Comparison of ENCODE assay signal across 21 cellular contexts in genomic region chr10:60981012-60981411, GRCh38.
"Had no signal": no experiment of that assay in that cellular context is flagged by ENCODE, and none has a peak within 500 bp of the region (broad histone marks: within the 10 kb centered on the region; RNA-seq: fewer than 3 reads in every experiment).

No MANE protein-coding gene starts in this region.

- H3K4me3 ChIP-seq: esophagus muscularis mucosa, hepatocyte, left ventricle myocardium inferior, lower lobe of right lung, psoas muscle, skin epidermis, stomach, thoracic aorta, transverse colon had no signal

- H3K4me3 Mint-ChIP-seq: dendritic cell treated with granulocyte-macrophage colony-stimulating factor and Interleukin-4, amounts not matched to agents 40 ng/mL and 50 ng/mL, for 4 days; effector memory CD8-positive, alpha-beta T cell; memory B cell; mesothelial cell of epicardium; natural killer cell treated with Interleukin-12 subunit alpha and Interleukin-12 subunit beta and Interleukin-15 and Interleukin-18, amount 100 ng/mL, for 72 hours had no signal

- H3K27ac ChIP-seq: epithelial cell of prostate, esophagus muscularis mucosa, hepatocyte, left ventricle myocardium inferior, lower lobe of right lung, parathyroid adenoma, psoas muscle, skin epidermis, stomach, thoracic aorta, transverse colon had no signal

- DNase-seq: effector memory CD8-positive, alpha-beta T cell; kidney; left cardiac atrium; left ventricle myocardium inferior; lower lobe of right lung; psoas muscle; stimulated activated CD4-positive, alpha-beta T cell treated with anti-CD3 and anti-CD28 coated beads, Interleukin-12 subunit alpha, Interleukin-12 subunit beta, amount 100 ng/mL, for 4 hours; stimulated activated naive CD4-positive, alpha-beta T cell; stomach; substantia nigra; transverse colon had no signal

- H3K9me3 Mint-ChIP-seq: dendritic cell treated with granulocyte-macrophage colony-stimulating factor and Interleukin-4, amounts not matched to agents 40 ng/mL and 50 ng/mL, for 4 days; effector memory CD8-positive, alpha-beta T cell; memory B cell; mesothelial cell of epicardium had no signal

- H2AFZ ChIP-seq: hepatocyte, parathyroid adenoma had no signal

- H3K4me1 ChIP-seq: lower lobe of right lung, parathyroid adenoma had no signal

- H3K9ac ChIP-seq: parathyroid adenoma had no signal

- H3K79me2 ChIP-seq: hepatocyte, parathyroid adenoma had no signal

- FAIRE-seq: kidney had no signal

- H3K9me3 ChIP-seq: esophagus muscularis mucosa, left ventricle myocardium inferior, lower lobe of right lung, psoas muscle, stomach, thoracic aorta, transverse colon had no signal

- H3K27me3 Mint-ChIP-seq: dendritic cell treated with granulocyte-macrophage colony-stimulating factor and Interleukin-4, amounts not matched to agents 40 ng/mL and 50 ng/mL, for 4 days; effector memory CD8-positive, alpha-beta T cell had no signal

- H3K27ac Mint-ChIP-seq: dendritic cell treated with granulocyte-macrophage colony-stimulating factor and Interleukin-4, amounts not matched to agents 40 ng/mL and 50 ng/mL, for 4 days; effector memory CD8-positive, alpha-beta T cell; memory B cell; natural killer cell treated with Interleukin-12 subunit alpha and Interleukin-12 subunit beta and Interleukin-15 and Interleukin-18, amount 100 ng/mL, for 72 hours had no signal

- H3K36me3 Mint-ChIP-seq: memory B cell; mesothelial cell of epicardium; natural killer cell treated with Interleukin-12 subunit alpha and Interleukin-12 subunit beta and Interleukin-15 and Interleukin-18, amount 100 ng/mL, for 72 hours had no signal

- H3K4me2 ChIP-seq: hepatocyte had no signal

- H3K36me3 ChIP-seq: esophagus muscularis mucosa, left ventricle myocardium inferior, lower lobe of right lung, stomach, thoracic aorta, transverse colon had no signal

- H3K27me3 ChIP-seq: esophagus muscularis mucosa, hepatocyte, stomach, transverse colon had no signal
